15 cellular contexts compared by ENCODE assay signal in the genomic region with DNA sequence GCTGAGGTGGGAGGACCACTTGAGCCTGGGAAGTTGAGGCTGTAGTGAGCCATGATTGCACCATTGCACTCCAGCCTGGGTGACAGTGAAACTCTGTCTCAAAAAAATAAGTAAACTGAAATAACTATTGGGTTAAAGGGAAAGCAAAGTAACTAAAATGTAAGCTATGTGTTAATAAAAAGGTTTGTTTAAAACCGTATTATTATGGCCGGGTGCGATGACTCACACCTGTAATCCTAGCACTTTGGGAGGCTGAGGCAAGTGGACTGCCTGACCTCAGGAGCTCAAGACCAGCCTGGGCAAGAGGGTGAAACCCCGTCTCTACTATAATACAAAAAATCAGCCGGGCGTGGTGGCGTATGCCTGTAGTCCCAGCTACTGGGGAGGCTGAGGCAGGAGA. TPM values are rescaled to one million over a fixed set of nuclear protein-coding genes. Genes with fewer than 3 reads are reported as not detected.
DNase-seq lines count a peak whose midpoint lies in the region; ATAC-seq and TF ChIP-seq lines count a peak whose summit lies in the region.
"Had no signal": no experiment of that assay in that cellular context is flagged by ENCODE, and none has a peak within 500 bp of the region (broad histone marks: within the 10 kb centered on the region; RNA-seq: fewer than 3 reads in every experiment).

No MANE protein-coding gene starts in this region.

- no peak overlapping the region for H4K5ac ChIP-seq in IMR-90 (ENCODE audit: low read depth, low read length)

- H2AK5ac ChIP-seq in IMR-90 (ENCODE audit: low read depth, low read length): 0 out of 2 replicates have a peak overlapping the region, but pooled peaks have one; percentile 15

- TF ChIP-seq RAD21 in IMR-90 (IDR thresholded peaks at IDR 0.05; ENCODE audit: low read length): no peak

- H3K27me3 ChIP-seq in IMR-90 (ENCODE audit: control insufficient read depth, insufficient read depth, low read length): no peaks in the 10 kb centered on the region
- H3K27me3 ChIP-seq: BLaER1 had no signal

- peaks cover 9% of the 10 kb centered on the region; the same call in 1 of the 2 replicates for H3K9me1 ChIP-seq in IMR-90 (ENCODE audit: insufficient read depth, low read length)

- POLR2A ChIA-PET in activated naive CD8-positive, alpha-beta T cell treated with anti-CD3 and anti-CD28 coated beads, Interleukin-2, amount 10 ng/mL, durations not matched to agents 7 days and 5 days (lab: Charles Lee): no interaction called here
- POLR2A ChIA-PET in IMR-90 (lab: Charles Lee; ENCODE audit: unreplicated experiment): no interaction called here

- dilution Hi-C loops in IMR-90 (cut with HindIII; ENCODE audit: low sequenced_read_pairs, unreplicated experiment): no loop called here

- no CpG with 5 or more reads among the region's 7 CpGs for WGBS in IMR-90 (ENCODE audit: extremely low coverage in 2 of 2, insufficient read length in 1 of 2), 2 experiments

- TF ChIP-seq CTCF in IMR-90 (conservative IDR thresholded peaks at IDR 0.05; ENCODE audit: low read depth, low read length): no peak
- TF ChIP-seq CTCF in VCaP (conservative IDR thresholded peaks at IDR 0.05): no peak

- no peak overlapping the region for H2BK5ac ChIP-seq in IMR-90 (ENCODE audit: low read depth, low read length, poor library complexity, severe bottlenecking)

- peaks cover 8 to 13% of the 10 kb centered on the region in 2 experiments; a peak in 3 of 4 replicates for H3K79me1 ChIP-seq in IMR-90 (ENCODE audit: low read depth in 1 of 2, low read length in 2 of 2)

- CTCF ChIA-PET in IMR-90 (lab: Yijun Ruan, JAX): interaction anchor here (1.0 kb wide), 1 partner anchor 186 kb away, joined by 4 read pairs; no protein-coding TSS in a partner anchor

- H3K18ac ChIP-seq in IMR-90 (ENCODE audit: low read depth, low read length): no peak overlapping the region

- no peak overlapping the region for H3K9ac ChIP-seq in IMR-90 (ENCODE audit: low read depth, low read length)
- H3K9ac ChIP-seq: BLaER1 had no signal

- H2BK20ac ChIP-seq in IMR-90 (ENCODE audit: low read depth, low read length): no peak overlapping the region

- peaks cover 31% of the 10 kb centered on the region for H3K36me3 ChIP-seq in IMR-90 (ENCODE audit: control insufficient read depth, insufficient read depth, low read length)

- peaks cover 26% of the 10 kb centered on the region for H3K36me3 Mint-ChIP-seq in activated naive CD8-positive, alpha-beta T cell treated with anti-CD3 and anti-CD28 coated beads, Interleukin-2, amount 10 ng/mL, durations not matched to agents 7 days and 5 days
- H3K36me3 Mint-ChIP-seq in activated naive CD8-positive, alpha-beta T cell treated with anti-CD3 and anti-CD28 coated beads, Interleukin-2, amount 50 U/mL, for 24 hours (ENCODE audit: low read depth): peaks cover 47% of the 10 kb centered on the region

- ATAC-seq in activated naive CD8-positive, alpha-beta T cell treated with anti-CD3 and anti-CD28 coated beads, Interleukin-2, amount 10 ng/mL, durations not matched to agents 7 days and 5 days (ENCODE audit: low read depth): no peak
- no peak for ATAC-seq in activated naive CD8-positive, alpha-beta T cell treated with anti-CD3 and anti-CD28 coated beads, Interleukin-2, amount 50 U/mL, for 24 hours
- ATAC-seq in IMR-90 (ENCODE audit: low read depth): no peak
- ATAC-seq in GM21515 (IDR thresholded peaks at IDR 0.05; ENCODE audit: unreplicated experiment): no peak

- in situ Hi-C loops in IMR-90 (cut with MboI; ENCODE audit: low sequenced_read_pairs): no loop called here
- in situ Hi-C loops in ACHN (cut with HindIII; ENCODE audit: low pct_ligation_motif_present, low pct_unique_long_range_greater_than_20kb, low sequenced_read_pairs): no loop called here

- H3K14ac ChIP-seq in IMR-90 (replicated peaks; ENCODE audit: low read depth, low read length): no peak overlapping the region

- H2AFZ ChIP-seq in IMR-90 (replicated peaks; ENCODE audit: low read length, poor library complexity): no peak overlapping the region

- TF ChIP-seq POLR2A in IMR-90 (IDR thresholded peaks at IDR 0.05; ENCODE audit: low read depth, low read length): no peak

- no peaks in the 10 kb centered on the region for H3K9me3 Mint-ChIP-seq in activated naive CD8-positive, alpha-beta T cell treated with anti-CD3 and anti-CD28 coated beads, Interleukin-2, amount 10 ng/mL, durations not matched to agents 7 days and 5 days
- H3K9me3 Mint-ChIP-seq in activated naive CD8-positive, alpha-beta T cell treated with anti-CD3 and anti-CD28 coated beads, Interleukin-2, amount 50 U/mL, for 24 hours: no peaks in the 10 kb centered on the region
- H3K9me3 Mint-ChIP-seq: IgD-negative memory B cell had no signal

- H2BK15ac ChIP-seq in IMR-90 (ENCODE audit: low read depth, low read length): no peak overlapping the region

- H3K56ac ChIP-seq in IMR-90 (ENCODE audit: extremely low read depth, insufficient read depth, low read length): no peak overlapping the region

- no peak overlapping the region for H3K4me3 Mint-ChIP-seq in activated naive CD8-positive, alpha-beta T cell treated with anti-CD3 and anti-CD28 coated beads, Interleukin-2, amount 10 ng/mL, durations not matched to agents 7 days and 5 days
- H3K4me3 Mint-ChIP-seq in activated naive CD8-positive, alpha-beta T cell treated with anti-CD3 and anti-CD28 coated beads, Interleukin-2, amount 50 U/mL, for 24 hours: no peak overlapping the region
- H3K4me3 Mint-ChIP-seq: CD4-positive, CD25-positive, alpha-beta regulatory T cell; IgD-negative memory B cell had no signal

- 0 out of 2 replicates have a peak overlapping the region, but pooled peaks have one; percentile 5 for H3K4ac ChIP-seq in IMR-90 (ENCODE audit: low read depth, low read length)

- no peak overlapping the region for H3K4me2 ChIP-seq in IMR-90 (ENCODE audit: low read depth, low read length)
- H3K4me2 ChIP-seq: BLaER1 had no signal

- H3K4me3 ChIP-seq in IMR-90 (ENCODE audit: insufficient read depth, low read depth, low read length): no peak overlapping the region
- H3K4me3 ChIP-seq: BLaER1, HAP-1 had no signal

- no peak overlapping the region for H4K91ac ChIP-seq in IMR-90 (ENCODE audit: insufficient read depth, low read depth, low read length)

- H3K27ac Mint-ChIP-seq in activated naive CD8-positive, alpha-beta T cell treated with anti-CD3 and anti-CD28 coated beads, Interleukin-2, amount 10 ng/mL, durations not matched to agents 7 days and 5 days: peak overlapping the region; percentile 65
- H3K27ac Mint-ChIP-seq in activated naive CD8-positive, alpha-beta T cell treated with anti-CD3 and anti-CD28 coated beads, Interleukin-2, amount 50 U/mL, for 24 hours: no peak overlapping the region
- H3K27ac Mint-ChIP-seq: CD4-positive, CD25-positive, alpha-beta regulatory T cell; IgD-negative memory B cell had no signal

- no peak overlapping the region for H3K23ac ChIP-seq in IMR-90 (ENCODE audit: low read depth, low read length)

- no peaks in the 10 kb centered on the region for H3K27me3 Mint-ChIP-seq in activated naive CD8-positive, alpha-beta T cell treated with anti-CD3 and anti-CD28 coated beads, Interleukin-2, amount 10 ng/mL, durations not matched to agents 7 days and 5 days
- no peaks in the 10 kb centered on the region for H3K27me3 Mint-ChIP-seq in activated naive CD8-positive, alpha-beta T cell treated with anti-CD3 and anti-CD28 coated beads, Interleukin-2, amount 50 U/mL, for 24 hours
- H3K27me3 Mint-ChIP-seq: CD4-positive, CD25-positive, alpha-beta regulatory T cell; IgD-negative memory B cell had no signal

- H3K4me1 ChIP-seq in IMR-90 (ENCODE audit: control insufficient read depth, insufficient read depth, low read length): 0 out of 2 replicates have a peak, but pooled peaks cover 1% of the 10 kb centered on the region
- H3K4me1 ChIP-seq: BLaER1, HAP-1 had no signal

- intact Hi-C loops in IMR-90 (cut with micrococcal nuclease): no loop called here

- no peaks in the 10 kb centered on the region for H3K9me3 ChIP-seq in IMR-90 (ENCODE audit: control insufficient read depth, insufficient read depth, low read length)
- H3K9me3 ChIP-seq: BLaER1, HAP-1 had no signal

- H4K8ac ChIP-seq in IMR-90 (ENCODE audit: low read depth in 2 of 2, low read length in 2 of 2): no peak overlapping the region

- no peak overlapping the region for H2AK9ac ChIP-seq in IMR-90 (replicated peaks; ENCODE audit: low read depth, low read length, poor library complexity)

- H4K20me1 ChIP-seq in IMR-90 (ENCODE audit: insufficient read depth, low read length): 0 out of 2 replicates have a peak, but pooled peaks cover 2% of the 10 kb centered on the region
- H4K20me1 ChIP-seq: BLaER1 had no signal

- DNase-seq in activated naive CD8-positive, alpha-beta T cell treated with anti-CD3 and anti-CD28 coated beads, Interleukin-2, amount 10 ng/mL, durations not matched to agents 7 days and 5 days: no peak
- no peak for DNase-seq in activated naive CD8-positive, alpha-beta T cell treated with anti-CD3 and anti-CD28 coated beads, Interleukin-2, amount 50 U/mL, for 24 hours
- peak; percentile 30 for DNase-seq in IMR-90
- DNase-seq in iris pigment epithelial cell (ENCODE audit: low read depth): peak; percentile 64
- no peak for DNase-seq in NCI-H2029 treated with DMSO at 0.1 percent for 48 hours (lab: John Stamatoyannopoulos, UW)
- no peak for DNase-seq in ACHN
- DNase-seq: AML-193; CD4-positive, CD25-positive, alpha-beta regulatory T cell; DMS79; GOT3 had no signal

- H3K27ac ChIP-seq in IMR-90 (ENCODE audit: insufficient read depth, low read length) (no peak overlapping the region), VCaP (peak overlapping the region; percentile 84; the same call in 1 of the 2 replicates)
- H3K27ac ChIP-seq: BLaER1 had no signal

- no peaks in the 10 kb centered on the region for H3K4me1 Mint-ChIP-seq in activated naive CD8-positive, alpha-beta T cell treated with anti-CD3 and anti-CD28 coated beads, Interleukin-2, amount 10 ng/mL, durations not matched to agents 7 days and 5 days
- no peaks in the 10 kb centered on the region for H3K4me1 Mint-ChIP-seq in activated naive CD8-positive, alpha-beta T cell treated with anti-CD3 and anti-CD28 coated beads, Interleukin-2, amount 50 U/mL, for 24 hours

- no TSS peak for BruUV-seq in IMR-90 (replicated peaks; lab: Mats Ljungman, UMichigan)

- H2BK120ac ChIP-seq in IMR-90 (ENCODE audit: low read depth, low read length): no peak overlapping the region

TF ChIP-seq in IMR-90, 13 proteins besides CTCF, POLR2A, EP300 and RAD21 (continues in another document):
- TF ChIP-seq CEBPB (IDR thresholded peaks at IDR 0.05; ENCODE audit: low read depth, low read length): no peak

RNA-seq across cellular contexts. Expression of a gene that starts 27.0 kb away (rescaled TPM):
- total RNA-seq in activated naive CD8-positive, alpha-beta T cell treated with anti-CD3 and anti-CD28 coated beads, Interleukin-2, amount 10 ng/mL, durations not matched to agents 7 days and 5 days: 10 to 100 TPM; 44.1 to 52.7 TPM
- 16.5 and 18.9 TPM in 2 replicates for total RNA-seq in IMR-90 (2012; rRNA removed)
- 16.2 and 18.4 TPM in 2 replicates for polyA plus RNA-seq in IMR-90 (2012; rRNA removed)
- 3.7 and 7.9 TPM in 2 replicates for polyA plus RNA-seq in IMR-90 (2012; cell fraction: cytosol; rRNA removed)
- 9.4 and 41.8 TPM in 2 replicates for polyA plus RNA-seq in IMR-90 (2012; cell fraction: nucleus; rRNA removed; ENCODE audit: low replicate concordance)

RNA-seq across cellular contexts. Expression of a gene that starts 53.7 kb away (rescaled TPM):
- total RNA-seq in activated naive CD8-positive, alpha-beta T cell treated with anti-CD3 and anti-CD28 coated beads, Interleukin-2, amount 10 ng/mL, durations not matched to agents 7 days and 5 days: 10 to 100 TPM; 42.3 to 43.1 TPM
- total RNA-seq in IMR-90 (2012; rRNA removed): 73.1 and 105 TPM in 2 replicates
- 27.8 and 29.7 TPM in 2 replicates for polyA plus RNA-seq in IMR-90 (2012; rRNA removed)
- 14.2 and 16.4 TPM in 2 replicates for polyA plus RNA-seq in IMR-90 (2012; cell fraction: cytosol; rRNA removed)
- 7.8 and 20.8 TPM in 2 replicates for polyA plus RNA-seq in IMR-90 (2012; cell fraction: nucleus; rRNA removed; ENCODE audit: low replicate concordance)

Comparison
In these comparisons a context has a peak if more than half of its experiments do, and no peak if none do; other contexts are left out.
1. DNase-seq: peak in IMR-90 (single experiment) and iris pigment epithelial cell (single experiment); none in activated naive CD8-positive, alpha-beta T cell treated with anti-CD3 and anti-CD28 coated beads, Interleukin-2, amount 10 ng/mL, durations not matched to agents 7 days and 5 days (single experiment), activated naive CD8-positive, alpha-beta T cell treated with anti-CD3 and anti-CD28 coated beads, Interleukin-2, amount 50 U/mL, for 24 hours (single experiment), NCI-H2029 treated with DMSO at 0.1 percent for 48 hours (single experiment) and ACHN (single experiment).